Comparison of ENCODE assay signal across 1 cellular context in the genomic region with DNA sequence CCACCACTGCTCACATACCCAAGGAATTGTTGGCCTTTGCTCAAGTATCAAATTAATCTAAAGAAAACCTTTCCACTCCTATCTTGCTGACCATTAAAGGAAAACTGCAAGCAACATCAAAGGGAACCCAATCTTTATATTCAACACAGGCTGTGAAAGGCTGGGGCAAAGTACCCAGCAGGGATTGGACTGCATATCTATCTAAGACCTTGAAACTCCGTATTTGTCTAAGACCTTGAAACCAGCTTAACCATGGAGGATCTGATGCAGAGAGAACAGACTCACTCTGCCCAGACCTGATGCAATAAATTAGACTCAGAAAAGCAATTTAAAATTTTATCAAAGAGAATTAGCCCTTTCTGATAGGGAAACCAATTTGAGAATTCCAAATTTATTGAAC.
TF ChIP-seq lines count a peak whose summit lies in the region.

No MANE protein-coding gene starts in this region.

TF ChIP-seq in HepG2, 621 proteins besides CTCF, POLR2A, EP300 and RAD21 (continued from another document):
- TF ChIP-seq, protein P1, sequence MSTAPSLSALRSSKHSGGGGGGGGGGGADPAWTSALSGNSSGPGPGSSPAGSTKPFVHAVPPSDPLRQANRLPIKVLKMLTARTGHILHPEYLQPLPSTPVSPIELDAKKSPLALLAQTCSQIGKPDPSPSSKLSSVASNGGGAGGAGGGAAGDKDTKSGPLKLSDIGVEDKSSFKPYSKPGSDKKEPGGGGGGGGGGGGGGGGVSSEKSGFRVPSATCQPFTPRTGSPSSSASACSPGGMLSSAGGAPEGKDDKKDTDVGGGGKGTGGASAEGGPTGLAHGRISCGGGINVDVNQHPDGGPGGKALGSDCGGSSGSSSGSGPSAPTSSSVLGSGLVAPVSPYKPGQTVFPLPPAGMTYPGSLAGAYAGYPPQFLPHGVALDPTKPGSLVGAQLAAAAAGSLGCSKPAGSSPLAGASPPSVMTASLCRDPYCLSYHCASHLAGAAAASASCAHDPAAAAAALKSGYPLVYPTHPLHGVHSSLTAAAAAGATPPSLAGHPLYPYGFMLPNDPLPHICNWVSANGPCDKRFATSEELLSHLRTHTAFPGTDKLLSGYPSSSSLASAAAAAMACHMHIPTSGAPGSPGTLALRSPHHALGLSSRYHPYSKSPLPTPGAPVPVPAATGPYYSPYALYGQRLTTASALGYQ (CRISPR knock-in tag; IDR thresholded peaks at IDR 0.05): no peak
- TF ChIP-seq ZNF547 (CRISPR knock-in tag; IDR thresholded peaks at IDR 0.05) (no peak), MTA1 (CRISPR knock-in tag; IDR thresholded peaks at IDR 0.05; ENCODE audit: borderline replicate concordance) (no peak)
